In genomic region chr12:57477710-57478681, GRCh38 we compare ENCODE assay signal across 8 cellular contexts. TPM values are rescaled to one million over a fixed set of nuclear protein-coding genes. Genes with fewer than 3 reads are reported as not detected.
DNase-seq lines count a peak whose midpoint lies in the region; ATAC-seq and TF ChIP-seq lines count a peak whose summit lies in the region.

No MANE protein-coding gene starts in this region.

- TF ChIP-seq CTCF in GM06990 (IDR thresholded peaks at IDR 0.05; ENCODE audit: insufficient read depth, low read length, poor library complexity, severe bottlenecking) (no peak), osteoblast (IDR thresholded peaks at IDR 0.05; ENCODE audit: extremely low read depth, low read depth, low read length) (no peak), brain microvascular endothelial cell (IDR thresholded peaks at IDR 0.05; ENCODE audit: low read depth, low read length, missing control alignments) (no peak)

- H2AFZ ChIP-seq in osteoblast (ENCODE audit: low read length): no peak overlapping the region

- H3K9me3 ChIP-seq in osteoblast (ENCODE audit: low read depth, low read length): no peaks in the 10 kb centered on the region

- H3K4me3 ChIP-seq in GM06990 (replicated peaks; ENCODE audit: low read depth, low read length): peak overlapping the region; percentile 70
- no peak overlapping the region for H3K4me3 ChIP-seq in osteoblast (ENCODE audit: insufficient read depth, low read length)
- no peak overlapping the region for H3K4me3 ChIP-seq in brain microvascular endothelial cell (ENCODE audit: low read depth, low read length)

- H3K4me1 ChIP-seq in osteoblast (ENCODE audit: insufficient read depth, low read length): no peaks in the 10 kb centered on the region

- ATAC-seq in HG02588 (IDR thresholded peaks at IDR 0.05; ENCODE audit: unreplicated experiment): peak; percentile 44

- H3K36me3 ChIP-seq in GM06990 (ENCODE audit: control insufficient read depth, insufficient read depth, low read length) (peaks cover 11% of the 10 kb centered on the region), osteoblast (ENCODE audit: insufficient read depth, low read length) (no peaks in the 10 kb centered on the region), brain microvascular endothelial cell (replicated peaks) (no peaks in the 10 kb centered on the region)

- H4K20me1 ChIP-seq in osteoblast (ENCODE audit: insufficient read depth, low read length): no peaks in the 10 kb centered on the region

- H3K4me2 ChIP-seq in osteoblast (ENCODE audit: insufficient read depth, low read length): no peak overlapping the region

- DNase-seq in GM06990 (ENCODE audit: extremely low read depth, insufficient read length) (peak; percentile 64), T-helper 1 cell (peak; percentile 38 to 74 (median 49)), osteoblast (ENCODE audit: insufficient read length, low spot score, missing footprints) (peak; percentile 88), islet precursor cell (no peak), NCI-H774 (lab: John Stamatoyannopoulos, UW) (no peak), brain microvascular endothelial cell (no peak)

- in situ Hi-C loops in brain microvascular endothelial cell (cut with HindIII; ENCODE audit: low pct_ligation_motif_present, low sequenced_read_pairs): no loop called here

- H3K27me3 ChIP-seq in GM06990 (replicated peaks; ENCODE audit: control insufficient read depth, insufficient read depth, low read length): no peaks in the 10 kb centered on the region
- H3K27me3 ChIP-seq in osteoblast (ENCODE audit: insufficient read depth, low read length): peaks cover 76% of the 10 kb centered on the region
- H3K27me3 ChIP-seq in brain microvascular endothelial cell (replicated peaks): peaks cover 35% of the 10 kb centered on the region

- H3K27ac ChIP-seq in cingulate gyrus (ENCODE audit: low read depth, low read length) (peak overlapping the region; percentile 47), osteoblast (ENCODE audit: low read depth, low read length) (no peak overlapping the region), brain microvascular endothelial cell (no peak overlapping the region)

- no peaks in the 10 kb centered on the region for H3K79me2 ChIP-seq in osteoblast (ENCODE audit: insufficient read depth, low read length)

RNA-seq across cellular contexts. Expression of gene ARHGAP9, which starts 1.7 kb away (rescaled TPM):
- 0.29 and 0.36 TPM in 2 replicates for total RNA-seq in osteoblast

RNA-seq across cellular contexts. Expression of gene MARS1, which starts 9.9 kb away (rescaled TPM):
- 171 and 187 TPM in 2 replicates for total RNA-seq in osteoblast

RNA-seq across cellular contexts. Expression of gene GLI1, which starts 18.4 kb away (rescaled TPM):
- 0.29 and 0.36 TPM in 2 replicates for total RNA-seq in osteoblast

RNA-seq across cellular contexts. Expression of gene INHBE, which starts 22.9 kb away (rescaled TPM):
- 0.88 and 3.3 TPM in 2 replicates for total RNA-seq in osteoblast

RNA-seq across cellular contexts. Expression of gene DDIT3, which starts 42.3 kb away (rescaled TPM):
- total RNA-seq in osteoblast: 118 and 136 TPM in 2 replicates

Comparison
In these comparisons a context has a peak if more than half of its experiments do, and no peak if none do; other contexts are left out.
1. DNase-seq: peak in GM06990 (single experiment), T-helper 1 cell (5 of 5) and osteoblast (single experiment); none in islet precursor cell (single experiment), NCI-H774 (single experiment) and brain microvascular endothelial cell (single experiment).